Comparison of ENCODE assay signal across 1 cellular context in the genomic region with DNA sequence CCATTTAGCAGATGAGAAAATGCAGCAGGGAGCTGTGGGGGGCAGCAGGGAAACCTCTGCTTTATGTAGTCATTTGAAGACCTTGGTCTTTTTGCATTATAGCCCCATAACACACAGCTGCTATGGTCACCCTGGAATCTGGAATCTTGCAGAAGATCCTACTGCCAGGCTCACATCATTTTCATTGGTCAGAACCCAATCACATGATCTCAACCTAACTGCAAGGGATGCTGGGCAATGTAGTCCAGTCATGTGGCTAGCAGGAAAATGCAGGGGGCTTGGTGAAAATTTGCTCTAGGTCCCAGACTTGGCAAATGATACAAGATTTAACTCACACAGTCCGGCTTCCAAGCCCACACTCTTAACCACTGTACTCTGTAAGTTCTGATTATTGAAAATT.
TF ChIP-seq lines count a peak whose summit lies in the region.

No MANE protein-coding gene starts in this region.

TF ChIP-seq in WTC11, 78 proteins besides CTCF, POLR2A, EP300 and RAD21 (continued from another document):
- TF ChIP-seq, protein P1, sequence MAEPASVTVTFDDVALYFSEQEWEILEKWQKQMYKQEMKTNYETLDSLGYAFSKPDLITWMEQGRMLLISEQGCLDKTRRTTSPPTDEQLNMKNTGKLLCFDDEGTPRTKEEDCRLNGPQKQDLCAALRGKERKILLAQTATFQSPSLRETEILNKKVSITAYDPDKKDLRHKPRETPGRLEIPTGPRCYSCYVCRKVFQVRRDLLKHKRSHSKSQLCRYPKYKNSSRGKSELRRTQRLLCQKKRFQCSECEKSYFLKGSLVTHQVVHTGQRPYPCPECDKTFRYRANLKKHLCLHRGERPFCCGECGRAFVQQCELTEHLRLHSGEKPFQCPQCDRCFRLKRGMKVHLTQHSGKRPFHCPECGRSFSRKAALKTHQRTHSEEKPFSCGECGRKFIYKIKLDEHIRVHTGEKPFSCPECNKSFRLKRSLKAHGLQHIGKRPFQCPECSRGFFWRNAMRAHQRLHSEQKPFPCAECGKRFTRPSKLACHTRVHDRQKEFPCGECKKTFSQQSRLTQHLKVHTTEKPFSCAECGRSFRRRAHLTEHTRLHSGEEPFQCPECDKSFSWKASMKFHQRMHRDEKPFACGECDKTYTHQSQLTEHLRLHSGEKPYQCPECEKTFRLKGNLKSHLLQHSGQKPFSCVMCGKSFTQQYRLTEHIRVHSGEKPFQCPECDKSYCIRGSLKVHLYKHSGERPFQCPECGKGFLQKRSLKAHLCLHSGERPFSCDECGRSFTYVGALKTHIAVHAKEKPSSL (CRISPR knock-in tag; conservative IDR thresholded peaks at IDR 0.05), result no peak
- TF ChIP-seq ZNF121 (CRISPR knock-in tag; IDR thresholded peaks at IDR 0.05) (no peak), ZBTB21 (CRISPR knock-in tag; IDR thresholded peaks at IDR 0.05; ENCODE audit: borderline replicate concordance) (no peak), SMAD3 (CRISPR knock-in tag; IDR thresholded peaks at IDR 0.05; ENCODE audit: borderline replicate concordance) (no peak)
